1 cellular context compared by ENCODE assay signal in genomic region chr5:82277987-82278710, GRCh38.
TF ChIP-seq lines count a peak whose summit lies in the region.

RPS23 (minus strand) TSS chr5:82278354; CDS start chr5:82278323, 31 bp downstream.

TF ChIP-seq in HepG2, 621 proteins besides CTCF, POLR2A, EP300 and RAD21 (continued from another document and continues in another):
- TF ChIP-seq ZNF749 (CRISPR knock-in tag; IDR thresholded peaks at IDR 0.05; ENCODE audit: borderline replicate concordance) (no peak), ZNF501 (CRISPR knock-in tag; IDR thresholded peaks at IDR 0.05) (peak; percentile 74), RFX5 (IDR thresholded peaks at IDR 0.05; ENCODE audit: low read depth, low read length) (no peak), SIN3A (IDR thresholded peaks at IDR 0.05; ENCODE audit: borderline replicate concordance, low read depth, low read length) (no peak), ZNF879 (CRISPR knock-in tag; IDR thresholded peaks at IDR 0.05) (no peak), PHF5A (CRISPR knock-in tag; IDR thresholded peaks at IDR 0.05; ENCODE audit: low read depth, unreplicated experiment) (peak; percentile 29), ZKSCAN8 (CRISPR knock-in tag; IDR thresholded peaks at IDR 0.05; ENCODE audit: borderline replicate concordance) (no peak; the same call in 1 of the 2 replicates), PBX2 (CRISPR knock-in tag; IDR thresholded peaks at IDR 0.05) (no peak), PATZ1 (CRISPR knock-in tag; IDR thresholded peaks at IDR 0.05) (no peak), BRCA1 (CRISPR knock-in tag; IDR thresholded peaks at IDR 0.05) (peak; percentile 59; the same call in 1 of the 2 replicates), ZNF30 (CRISPR knock-in tag; IDR thresholded peaks at IDR 0.05) (0 out of 2 replicates have a peak, but pooled peaks have one; percentile 36), ZBTB46 (CRISPR knock-in tag; IDR thresholded peaks at IDR 0.05; ENCODE audit: borderline replicate concordance) (no peak), ZNF512 (CRISPR knock-in tag; IDR thresholded peaks at IDR 0.05) (0 out of 2 replicates have a peak, but pooled peaks have one; percentile 55), CSRNP1 (CRISPR knock-in tag; IDR thresholded peaks at IDR 0.05) (no peak), ZNF713 (CRISPR knock-in tag; IDR thresholded peaks at IDR 0.05) (0 out of 2 replicates have a peak, but pooled peaks have one; percentile 44), GATAD2A (CRISPR knock-in tag; IDR thresholded peaks at IDR 0.05) (peak; percentile 8; the same call in 1 of the 2 replicates), ELF3 (CRISPR knock-in tag; IDR thresholded peaks at IDR 0.05) (no peak), ZNF33B (CRISPR knock-in tag; IDR thresholded peaks at IDR 0.05) (0 out of 2 replicates have a peak, but pooled peaks have one; percentile 61), ZNF276 (CRISPR knock-in tag; IDR thresholded peaks at IDR 0.05; ENCODE audit: low read depth) (0 out of 2 replicates have a peak, but pooled peaks have one; percentile 46), ZBTB2 (CRISPR knock-in tag; IDR thresholded peaks at IDR 0.05; ENCODE audit: low read depth) (no peak), ZNF207 (IDR thresholded peaks at IDR 0.05; ENCODE audit: borderline replicate concordance) (no peak), ZNF530 (CRISPR knock-in tag; IDR thresholded peaks at IDR 0.05; ENCODE audit: low read depth) (no peak), NR2F6 (IDR thresholded peaks at IDR 0.05) (no peak), NR2F6 (CRISPR knock-in tag; IDR thresholded peaks at IDR 0.05) (0 out of 2 replicates have a peak, but pooled peaks have one; percentile 16), DR1 (CRISPR knock-in tag; IDR thresholded peaks at IDR 0.05) (peak; percentile 90), TCF7L2 (IDR thresholded peaks at IDR 0.05; ENCODE audit: low read depth, low read length) (no peak), KIAA2018 (CRISPR knock-in tag; IDR thresholded peaks at IDR 0.05; ENCODE audit: borderline replicate concordance) (no peak), SRSF4 (IDR thresholded peaks at IDR 0.05; ENCODE audit: low read depth, low read length, poor library complexity, severe bottlenecking) (no peak), ZNF383 (CRISPR knock-in tag; IDR thresholded peaks at IDR 0.05; ENCODE audit: borderline replicate concordance) (no peak), FOXK1 (CRISPR knock-in tag; IDR thresholded peaks at IDR 0.05; ENCODE audit: borderline replicate concordance, low read depth) (no peak), ZNF512B (CRISPR knock-in tag; IDR thresholded peaks at IDR 0.05; ENCODE audit: borderline replicate concordance) (no peak; the same call in 1 of the 2 replicates), ERF (CRISPR knock-in tag; IDR thresholded peaks at IDR 0.05) (peak; percentile 67; the same call in 1 of the 2 replicates), KLF15 (CRISPR knock-in tag; IDR thresholded peaks at IDR 0.05; ENCODE audit: borderline replicate concordance) (peak; percentile 79; the same call in 1 of the 2 replicates)
